ENCODE assay signal across 9 cellular contexts in genomic region chr5:9498541-9499497, GRCh38. TPM values are rescaled to one million over a fixed set of nuclear protein-coding genes. Genes with fewer than 3 reads are reported as not detected.
A peak's percentile ranks its signal among the peaks of the same experiment; 100 is the strongest.
DNase-seq lines count a peak whose midpoint lies in the region; ATAC-seq and TF ChIP-seq lines count a peak whose summit lies in the region.
"Had no signal": no experiment of that assay in that cellular context is flagged by ENCODE, and none has a peak within 500 bp of the region (broad histone marks: within the 10 kb centered on the region; RNA-seq: fewer than 3 reads in every experiment).

No MANE protein-coding gene starts in this region.

- no peak overlapping the region for H3K4me3 ChIP-seq in HAP-1
- no peak overlapping the region for H3K4me3 ChIP-seq in PC-3 (ENCODE audit: low read length)
- H3K4me3 ChIP-seq in upper lobe of left lung, result no peak overlapping the region

- no peak for TF ChIP-seq POLR2A in upper lobe of left lung (IDR thresholded peaks at IDR 0.05)

- ATAC-seq in PC-3 (peak; percentile 92), GM21737 (IDR thresholded peaks at IDR 0.05; ENCODE audit: unreplicated experiment) (no peak), HG02870 (IDR thresholded peaks at IDR 0.05; ENCODE audit: unreplicated experiment) (no peak), GM18498 (IDR thresholded peaks at IDR 0.05; ENCODE audit: unreplicated experiment) (no peak), upper lobe of left lung (ENCODE audit: low FRiP score in 2 of 2) (no peak)

- no peaks in the 10 kb centered on the region for H3K9me3 ChIP-seq in HAP-1
- no peaks in the 10 kb centered on the region for H3K9me3 ChIP-seq in PC-3 (ENCODE audit: low read length)
- H3K9me3 ChIP-seq in upper lobe of left lung, result no peaks in the 10 kb centered on the region

- H2AFZ ChIP-seq in PC-3 (ENCODE audit: low read length), result peak overlapping the region; percentile 5

- no peak for TF ChIP-seq EP300 in upper lobe of left lung (IDR thresholded peaks at IDR 0.05)

- no peaks in the 10 kb centered on the region for H3F3A ChIP-seq in PC-3 (ENCODE audit: low read length, unreplicated experiment)

- no peaks in the 10 kb centered on the region for H3K79me2 ChIP-seq in PC-3 (ENCODE audit: low read length)

- peak overlapping the region; percentile 31 for H3K4me2 ChIP-seq in PC-3 (ENCODE audit: low read length)

- no peaks in the 10 kb centered on the region for H3K9me2 ChIP-seq in PC-3 (replicated peaks; ENCODE audit: low read length)

- BruUV-seq in PC-3 (replicated peaks; lab: Mats Ljungman, UMichigan), result no TSS peak

- peak; percentile 59 for DNase-seq in EL
- DNase-seq in HAP-1 (ENCODE audit: low spot score in 2 of 2), result peak; percentile 60 to 68
- peak; percentile 94 for DNase-seq in PC-3
- DNase-seq in iPS-NIHi7 (ENCODE audit: extremely low spot score), result peak; percentile 70
- DNase-seq in upper lobe of left lung, result no peak
- DNase-seq: immature natural killer cell had no signal

- no peak overlapping the region for H3K9ac ChIP-seq in PC-3 (ENCODE audit: low read length)

- CTCF ChIA-PET in PC-3 (lab: Charles Lee), result no interaction called here

- H3K4me1 ChIP-seq in HAP-1 (peaks cover 16% of the 10 kb centered on the region), PC-3 (ENCODE audit: insufficient read depth, low read length) (peaks cover 5% of the 10 kb centered on the region; the same call in 1 of the 2 replicates), upper lobe of left lung (no peaks in the 10 kb centered on the region)

- POLR2A ChIA-PET in PC-3 (lab: Charles Lee; ENCODE audit: unreplicated experiment), result no interaction called here

- no peaks in the 10 kb centered on the region for H3K27me3 ChIP-seq in HAP-1 (ENCODE audit: low read depth)
- no peaks in the 10 kb centered on the region for H3K27me3 ChIP-seq in PC-3 (ENCODE audit: low read length)
- no peaks in the 10 kb centered on the region for H3K27me3 ChIP-seq in upper lobe of left lung

- TF ChIP-seq CTCF in PC-3 (conservative IDR thresholded peaks at IDR 0.05; ENCODE audit: low read depth, low read length), result peak; percentile 98
- no peak for TF ChIP-seq CTCF in upper lobe of left lung (IDR thresholded peaks at IDR 0.05)

- no peaks in the 10 kb centered on the region for H4K20me1 ChIP-seq in PC-3 (ENCODE audit: low read length)

- H3K27ac ChIP-seq in PC-3 (ENCODE audit: low read length) (no peak overlapping the region), upper lobe of left lung (no peak overlapping the region)

- in situ Hi-C loops in HAP-1 (cut with MboI; ENCODE audit: low sequenced_read_pairs), result no loop called here

- H3K36me3 ChIP-seq in HAP-1 (replicated peaks) (no peaks in the 10 kb centered on the region), PC-3 (ENCODE audit: low read depth, low read length) (no peaks in the 10 kb centered on the region), upper lobe of left lung (no peaks in the 10 kb centered on the region)

- 87 to 89% methylated on average over 14 of the region's 14 CpGs for WGBS in upper lobe of left lung, 2 donors

- intact Hi-C loops in PC-3 (cut with micrococcal nuclease), result loop anchor here (1.0 to 5.0 kb wide), 4 partner anchors 57 to 342 kb away; no protein-coding TSS in a partner anchor

RNA-seq across cellular contexts. Expression of gene SEMA5A, which starts 47.1 kb away (rescaled TPM):
- total RNA-seq in PC-3 (2014; rRNA removed) (2.6 and 4.4 TPM in 2 replicates), upper lobe of left lung (10 to 100 TPM in 5 of 6 donors, 1 to 10 TPM in 1; 5.2 to 40.5 (median 27.5) TPM)

Comparison
In these comparisons a context has a peak if more than half of its experiments do, and no peak if none do; other contexts are left out.
1. DNase-seq: peak in EL (single experiment), HAP-1 (2 of 2), PC-3 (single experiment) and iPS-NIHi7 (single experiment); none in upper lobe of left lung (0 of 2).